In the genomic region with DNA sequence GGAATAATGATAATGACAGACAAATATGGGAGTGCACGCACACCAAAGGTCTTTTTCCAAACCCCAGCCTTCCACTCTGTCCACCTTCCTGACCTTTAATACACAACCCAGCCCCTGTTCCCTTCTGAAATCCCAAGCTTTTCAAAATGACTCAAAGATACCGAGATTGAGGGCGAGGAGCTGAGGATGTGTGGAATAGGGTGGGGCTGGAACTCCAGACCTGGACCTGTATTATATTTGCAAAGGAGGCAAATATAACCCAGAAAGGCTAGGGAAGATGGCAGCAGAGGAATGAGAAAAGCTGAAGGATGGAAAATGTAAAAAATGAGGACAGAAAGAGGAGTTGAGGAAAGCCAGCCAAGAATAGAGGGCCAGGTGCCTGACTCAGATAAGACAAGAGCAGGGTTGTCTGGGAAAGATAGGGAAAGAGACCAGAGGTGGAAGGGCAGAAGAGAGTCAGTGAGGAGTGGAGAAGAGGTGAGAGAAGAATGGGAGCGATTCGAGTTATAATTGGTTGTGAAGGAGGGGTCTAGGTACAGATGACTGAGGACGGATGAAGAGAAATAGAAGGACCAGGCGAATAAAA, we compare ENCODE assay signal across 9 cellular contexts. TPM values are rescaled to one million over a fixed set of nuclear protein-coding genes. Genes with fewer than 3 reads are reported as not detected.
DNase-seq lines count a peak whose midpoint lies in the region; ATAC-seq, FAIRE-seq and TF ChIP-seq lines count a peak whose summit lies in the region.
"Had no signal": no experiment of that assay in that cellular context is flagged by ENCODE, and none has a peak within 500 bp of the region (broad histone marks: within the 10 kb centered on the region; RNA-seq: fewer than 3 reads in every experiment).

No MANE protein-coding gene starts in this region.

- H3K4me1 ChIP-seq in SK-N-SH (ENCODE audit: control insufficient read depth in 1 of 2, insufficient read depth in 2 of 2, low read depth in 1 of 2, low read length in 1 of 2) (peaks cover 22 to 43% of the 10 kb centered on the region in 2 experiments), small intestine (ENCODE audit: control insufficient read depth in 2 of 2, insufficient read depth in 1 of 2, low read depth in 1 of 2, low read length in 1 of 2) (peaks cover 7 to 15% of the 10 kb centered on the region in 2 donors)

- POLR2A ChIA-PET in SK-N-SH (lab: Yijun Ruan, JAX): interaction anchor here (1.0 to 4.8 kb wide), 8 partner anchors 12 to 109 kb away, joined by 3 to 89 read pairs (median 10); a partner anchor contains a TSS

- no peaks in the 10 kb centered on the region for H3K9me3 ChIP-seq in SK-N-SH
- H3K9me3 ChIP-seq in SU-DHL-6 (ENCODE audit: insufficient read depth, low read length): no peaks in the 10 kb centered on the region
- no peaks in the 10 kb centered on the region for H3K9me3 ChIP-seq in small intestine (ENCODE audit: control insufficient read depth, low read depth)

- DNase-seq in SK-N-SH: no peak
- DNase-seq in fibroblast of mammary gland (ENCODE audit: low read depth): no peak
- DNase-seq in small intestine: no peak

- H3K9ac ChIP-seq in SK-N-SH (peak overlapping the region; percentile 28; the same call in 1 of the 2 replicates), SU-DHL-6 (ENCODE audit: low read length) (no peak overlapping the region)

- H3K79me2 ChIP-seq in SK-N-SH (ENCODE audit: insufficient read depth): peaks cover 37% of the 10 kb centered on the region
- H3K79me2 ChIP-seq in SU-DHL-6 (ENCODE audit: insufficient read depth, low read length): no peaks in the 10 kb centered on the region

- no peak for FAIRE-seq in small intestine (lab: Jason Lieb, UNC)
- FAIRE-seq: colon had no signal

- TF ChIP-seq EP300 in SK-N-SH (IDR thresholded peaks at IDR 0.05; ENCODE audit: borderline replicate concordance in 1 of 2, low read depth in 1 of 2, low read length in 1 of 2): no peak

- H2AFZ ChIP-seq in SK-N-SH (ENCODE audit: low read depth) (no peak overlapping the region; the same call in 1 of the 2 replicates), SU-DHL-6 (ENCODE audit: low read depth, low read length, severe bottlenecking) (no peak overlapping the region)

- H3K27ac ChIP-seq in SK-N-SH (ENCODE audit: low read depth in 2 of 2, low read length in 1 of 2) (peak overlapping the region; percentile 87 to 95), SU-DHL-6 (ENCODE audit: low read depth, low read length) (no peak overlapping the region), small intestine (ENCODE audit: low read depth in 1 of 2, low read length in 1 of 2) (peak overlapping the region; percentile 3 to 8)

- peak overlapping the region; percentile 71 for H3K4me2 ChIP-seq in SK-N-SH
- peak overlapping the region; percentile 47 for H3K4me2 ChIP-seq in SU-DHL-6 (ENCODE audit: low read depth, low read length, poor library complexity, severe bottlenecking)

- H4K20me1 ChIP-seq in SK-N-SH (ENCODE audit: insufficient read depth) (peaks cover 33% of the 10 kb centered on the region), SU-DHL-6 (ENCODE audit: low read depth, low read length) (no peaks in the 10 kb centered on the region)

- H3F3A ChIP-seq in SK-N-SH (replicated peaks; ENCODE audit: insufficient read depth): peaks cover 13% of the 10 kb centered on the region
- no peaks in the 10 kb centered on the region for H3F3A ChIP-seq in SU-DHL-6 (ENCODE audit: insufficient read depth)

- TF ChIP-seq CTCF in SK-N-SH (IDR thresholded peaks at IDR 0.05) (no peak), SU-DHL-6 (IDR thresholded peaks at IDR 0.05; ENCODE audit: insufficient read depth, low read length, poor library complexity, severe bottlenecking) (no peak), fibroblast of mammary gland (conservative IDR thresholded peaks at IDR 0.05; ENCODE audit: control insufficient read depth, insufficient read depth, low read depth, low read length) (no peak)

- H3K4me3 ChIP-seq in SK-N-SH (ENCODE audit: low read depth in 2 of 2, low read length in 1 of 2): peak overlapping the region; percentile 82 to 93
- no peak overlapping the region for H3K4me3 ChIP-seq in SU-DHL-6 (ENCODE audit: insufficient read depth, low read length, poor library complexity, severe bottlenecking)
- peak overlapping the region; percentile 92 for H3K4me3 ChIP-seq in fibroblast of mammary gland (ENCODE audit: control insufficient read depth, low read depth, low read length)
- H3K4me3 ChIP-seq in small intestine (ENCODE audit: low read depth in 1 of 2, low read length in 2 of 2): no peak overlapping the region

- H3K9me2 ChIP-seq in SK-N-SH (no peaks in the 10 kb centered on the region), SU-DHL-6 (replicated peaks; ENCODE audit: insufficient read depth, low read length) (no peaks in the 10 kb centered on the region)

- no peak for TF ChIP-seq RAD21 in SK-N-SH (IDR thresholded peaks at IDR 0.05; ENCODE audit: low read length)

- ATAC-seq in SK-N-SH treated with all-trans-retinoic acid at 6 μM for 48 hours (no peak), HG03175 (IDR thresholded peaks at IDR 0.05; ENCODE audit: unreplicated experiment) (no peak), GM19467 (IDR thresholded peaks at IDR 0.05; ENCODE audit: unreplicated experiment) (no peak), GM21515 (IDR thresholded peaks at IDR 0.05; ENCODE audit: unreplicated experiment) (no peak)

- H3K27me3 ChIP-seq in SK-N-SH (ENCODE audit: insufficient read depth) (no peaks in the 10 kb centered on the region), SU-DHL-6 (ENCODE audit: low read length) (no peaks in the 10 kb centered on the region), small intestine (ENCODE audit: control insufficient read depth in 2 of 2, insufficient read depth in 2 of 2, low read length in 2 of 2) (no peaks in the 10 kb centered on the region)

- H3K36me3 ChIP-seq in SK-N-SH (replicated peaks in 1 of 2; ENCODE audit: control insufficient read depth in 1 of 2, insufficient read depth in 2 of 2, low read length in 1 of 2): peaks cover 5 to 6% of the 10 kb centered on the region in 2 experiments
- no peaks in the 10 kb centered on the region for H3K36me3 ChIP-seq in SU-DHL-6 (ENCODE audit: low read length)
- no peaks in the 10 kb centered on the region for H3K36me3 ChIP-seq in small intestine (ENCODE audit: control insufficient read depth in 2 of 2, insufficient read depth in 2 of 2, low read length in 2 of 2)

- CTCF ChIA-PET in SK-N-SH (lab: Yijun Ruan, JAX): interaction anchor here (1.3 to 15.2 kb wide), 8 partner anchors 11 to 107 kb away, joined by 3 to 343 read pairs (median 16); a partner anchor contains a TSS

- 55% methylated on average over 7 of the region's 7 CpGs for WGBS in SK-N-SH (ENCODE audit: low lambda C conversion rate)
- 13 to 30% (median 20%) methylated on average over 7 of the region's 7 CpGs for WGBS in small intestine, 3 donors

TF ChIP-seq in SK-N-SH, 30 proteins besides CTCF, POLR2A, EP300 and RAD21:
- TF ChIP-seq EZH2phosphoT487 (IDR thresholded peaks at IDR 0.05; ENCODE audit: borderline replicate concordance, low read depth) (no peak), MXI1 (IDR thresholded peaks at IDR 0.05; ENCODE audit: low read depth, low read length) (no peak), NRF1 (IDR thresholded peaks at IDR 0.05; ENCODE audit: low read depth, low read length) (no peak), TCF12 (IDR thresholded peaks at IDR 0.05) (no peak)
TF ChIP-seq in SK-N-SH: peak in this region for 0.

TF ChIP-seq in SK-N-SH treated with all-trans-retinoic acid at 6 μM for 48 hours, 23 proteins besides CTCF, POLR2A, EP300 and RAD21 (continues in another document):
- TF ChIP-seq ZNF70 (CRISPR knock-in tag; IDR thresholded peaks at IDR 0.05) (no peak), BACH2 (CRISPR knock-in tag; IDR thresholded peaks at IDR 0.05; ENCODE audit: borderline replicate concordance) (no peak), ZFP3 (CRISPR knock-in tag; IDR thresholded peaks at IDR 0.05) (no peak), TCF4 (CRISPR knock-in tag; IDR thresholded peaks at IDR 0.05; ENCODE audit: borderline replicate concordance) (no peak), ZNF565 (CRISPR knock-in tag; conservative IDR thresholded peaks at IDR 0.05; ENCODE audit: low read depth) (no peak)
- TF ChIP-seq, protein P1, sequence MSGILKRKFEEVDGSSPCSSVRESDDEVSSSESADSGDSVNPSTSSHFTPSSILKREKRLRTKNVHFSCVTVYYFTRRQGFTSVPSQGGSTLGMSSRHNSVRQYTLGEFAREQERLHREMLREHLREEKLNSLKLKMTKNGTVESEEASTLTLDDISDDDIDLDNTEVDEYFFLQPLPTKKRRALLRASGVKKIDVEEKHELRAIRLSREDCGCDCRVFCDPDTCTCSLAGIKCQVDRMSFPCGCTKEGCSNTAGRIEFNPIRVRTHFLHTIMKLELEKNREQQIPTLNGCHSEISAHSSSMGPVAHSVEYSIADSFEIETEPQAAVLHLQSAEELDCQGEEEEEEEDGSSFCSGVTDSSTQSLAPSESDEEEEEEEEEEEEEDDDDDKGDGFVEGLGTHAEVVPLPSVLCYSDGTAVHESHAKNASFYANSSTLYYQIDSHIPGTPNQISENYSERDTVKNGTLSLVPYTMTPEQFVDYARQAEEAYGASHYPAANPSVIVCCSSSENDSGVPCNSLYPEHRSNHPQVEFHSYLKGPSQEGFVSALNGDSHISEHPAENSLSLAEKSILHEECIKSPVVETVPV (CRISPR knock-in tag; IDR thresholded peaks at IDR 0.05): no peak

RNA-seq across cellular contexts. Expression of a gene that starts 1.0 kb away (rescaled TPM):
- 391 and 661 TPM in 2 replicates for polyA plus RNA-seq in SK-N-SH (2012; rRNA removed)
- polyA plus RNA-seq in SK-N-SH (2012; cell fraction: cytosol; rRNA removed): 526 and 613 TPM in 2 replicates
- polyA plus RNA-seq in SK-N-SH (2012; cell fraction: nucleus; rRNA removed): 247 and 291 TPM in 2 replicates
- polyA plus RNA-seq in small intestine: 100 to 1,000 TPM in 1 of 3 donors, 10 to 100 TPM in 2; 34.0 to 204 (median 85.9) TPM

RNA-seq across cellular contexts. Expression of a gene that starts 7.2 kb away (rescaled TPM):
- polyA plus RNA-seq in SK-N-SH (2012; rRNA removed) (0.72 and 1.1 TPM in 2 replicates), small intestine (1 to 10 TPM in 1 of 3 donors, under 1 TPM in 2; 0.67 to 5.9 (median 0.76) TPM)
- 0.14 and 0.21 TPM in 2 replicates for polyA plus RNA-seq in SK-N-SH (2012; cell fraction: cytosol; rRNA removed)
- polyA plus RNA-seq in SK-N-SH (2012; cell fraction: nucleus; rRNA removed): 7.2 and 9.8 TPM in 2 replicates

RNA-seq across cellular contexts. Expression of a gene that starts 12.2 kb away (rescaled TPM):
- 535 and 624 TPM in 2 replicates for polyA plus RNA-seq in SK-N-SH (2012; rRNA removed)
- polyA plus RNA-seq in SK-N-SH (2012; cell fraction: cytosol; rRNA removed): 310 and 447 TPM in 2 replicates
- 217 and 351 TPM in 2 replicates for polyA plus RNA-seq in SK-N-SH (2012; cell fraction: nucleus; rRNA removed)
- polyA plus RNA-seq in small intestine: 100 to 1,000 TPM; 163 to 233 (median 204) TPM

RNA-seq across cellular contexts. Expression of a gene that starts 24.2 kb away (rescaled TPM):
- polyA plus RNA-seq in SK-N-SH (2012; rRNA removed): 0.02 TPM in 1 of 2 replicates, not detected in the other
- polyA plus RNA-seq in SK-N-SH (2012; cell fraction: cytosol; rRNA removed): 0.01 TPM in 2 replicates
- not detected in 2 replicates for polyA plus RNA-seq in SK-N-SH (2012; cell fraction: nucleus; rRNA removed)
- 1 to 10 TPM in 2 of 3 donors, under 1 TPM in 1; 0.89 to 7.8 (median 5.1) TPM for polyA plus RNA-seq in small intestine

RNA-seq across cellular contexts. Expression of a gene that starts 41.3 kb away (rescaled TPM):
- polyA plus RNA-seq in SK-N-SH (2012; rRNA removed) (191 and 231 TPM in 2 replicates), small intestine (10 to 100 TPM; 30.5 to 49.3 (median 31.8) TPM)
- 134 and 163 TPM in 2 replicates for polyA plus RNA-seq in SK-N-SH (2012; cell fraction: cytosol; rRNA removed)
- polyA plus RNA-seq in SK-N-SH (2012; cell fraction: nucleus; rRNA removed): 340 and 362 TPM in 2 replicates

Comparison
In these comparisons a context has a peak if more than half of its experiments do, and no peak if none do; other contexts are left out.
1. H3K4me3 ChIP-seq: peak in SK-N-SH (2 of 2) and fibroblast of mammary gland (single experiment); none in SU-DHL-6 (single experiment) and small intestine (0 of 2).